Comparison of ENCODE assay signal across 1 cellular context in genomic region chr17:73826872-73827228, GRCh38.
TF ChIP-seq lines count a peak whose summit lies in the region.

No MANE protein-coding gene starts in this region.

TF ChIP-seq in HepG2, 621 proteins besides CTCF, POLR2A, EP300 and RAD21 (continued from another document):
- TF ChIP-seq GLI4 (CRISPR knock-in tag; IDR thresholded peaks at IDR 0.05; ENCODE audit: borderline replicate concordance) (no peak), HBP1 (CRISPR knock-in tag; IDR thresholded peaks at IDR 0.05; ENCODE audit: low read depth) (no peak), ZNF232 (CRISPR knock-in tag; IDR thresholded peaks at IDR 0.05; ENCODE audit: borderline replicate concordance) (no peak), TRIM24 (CRISPR knock-in tag; IDR thresholded peaks at IDR 0.05) (no peak), ZBTB34 (CRISPR knock-in tag; IDR thresholded peaks at IDR 0.05) (no peak), IRF1 (CRISPR knock-in tag; IDR thresholded peaks at IDR 0.05; ENCODE audit: low read depth) (no peak), ZNF263 (CRISPR knock-in tag; IDR thresholded peaks at IDR 0.05) (no peak), NFKB2 (CRISPR knock-in tag; IDR thresholded peaks at IDR 0.05; ENCODE audit: borderline replicate concordance) (no peak), MIER3 (CRISPR knock-in tag; IDR thresholded peaks at IDR 0.05; ENCODE audit: borderline replicate concordance) (no peak), ATRX (CRISPR knock-in tag; IDR thresholded peaks at IDR 0.05; ENCODE audit: borderline replicate concordance) (no peak), MXD3 (CRISPR knock-in tag; IDR thresholded peaks at IDR 0.05) (no peak), HOXA7 (CRISPR knock-in tag; IDR thresholded peaks at IDR 0.05) (no peak)
TF ChIP-seq in HepG2: peak in this region for 0.
